18 cellular contexts compared by ENCODE assay signal in the genomic region with DNA sequence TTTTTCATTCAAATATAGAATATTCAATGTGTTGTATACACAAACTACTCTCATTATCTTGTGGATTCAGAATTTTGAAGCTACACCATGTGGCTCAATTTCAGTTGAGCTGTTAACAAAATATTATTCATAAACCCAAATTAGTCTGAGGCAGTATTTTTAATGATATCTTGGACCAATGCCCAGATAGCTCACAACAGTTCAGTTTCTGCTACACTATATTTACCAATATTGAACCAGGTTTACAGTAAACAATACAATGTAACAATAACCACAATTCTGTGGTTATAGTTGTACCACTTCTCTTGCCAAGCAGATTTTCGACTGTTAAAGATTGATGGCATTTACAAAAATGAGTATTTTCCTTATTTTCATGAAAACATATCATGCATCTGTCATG.
DNase-seq lines count a peak whose midpoint lies in the region; ATAC-seq, FAIRE-seq and TF ChIP-seq lines count a peak whose summit lies in the region.
"Had no signal": no experiment of that assay in that cellular context is flagged by ENCODE, and none has a peak within 500 bp of the region (broad histone marks: within the 10 kb centered on the region; RNA-seq: fewer than 3 reads in every experiment).

No MANE protein-coding gene starts in this region.

- no peaks in the 10 kb centered on the region for H3K9me3 ChIP-seq in A549

- FAIRE-seq in A549 (lab: Jason Lieb, UNC): peak; percentile 49

- no peak overlapping the region for H3K4me3 ChIP-seq in A549
- no peak overlapping the region for H3K4me3 ChIP-seq in KMS-11 (IDR thresholded peaks at IDR 0.05; ENCODE audit: insufficient read depth, low read depth, low read length)

- TF ChIP-seq EP300 in A549 (IDR thresholded peaks at IDR 0.05): no peak

- H3K27ac Mint-ChIP-seq in endothelial cell (ENCODE audit: unreplicated experiment): peak overlapping the region; percentile 93
- H3K27ac Mint-ChIP-seq: CD8-positive, alpha-beta memory T cell had no signal

- H3K9ac ChIP-seq in KMS-11: no peak overlapping the region

- 53% methylated on average over 1 of the region's 1 CpG for WGBS in A549 (ENCODE audit: missing lambda C conversion rate)

- H2AFZ ChIP-seq in KMS-11 (ENCODE audit: low read depth): no peak overlapping the region

- no peaks in the 10 kb centered on the region for H4K20me1 ChIP-seq in KMS-11 (ENCODE audit: insufficient read depth)

- H3K27me3 ChIP-seq in KMS-11 (ENCODE audit: insufficient read depth, low read depth): no peaks in the 10 kb centered on the region

- TF ChIP-seq CTCF in A549 (IDR thresholded peaks at IDR 0.05) (no peak), KMS-11 (conservative IDR thresholded peaks at IDR 0.05; ENCODE audit: low read depth, low read length) (no peak), endothelial cell (IDR thresholded peaks at IDR 0.05; ENCODE audit: unreplicated experiment) (no peak)

- peaks cover 3% of the 10 kb centered on the region for H3K27me3 Mint-ChIP-seq in endothelial cell (ENCODE audit: unreplicated experiment)
- H3K27me3 Mint-ChIP-seq: CD8-positive, alpha-beta memory T cell had no signal

- CTCF ChIA-PET in A549 (lab: Yijun Ruan, JAX): interaction anchor here (0.6 to 0.9 kb wide), 2 partner anchors 14 to 575 kb away, joined by 3 to 5 read pairs; no protein-coding TSS in a partner anchor

- ATAC-seq in A549 (no peak), HG02571 (IDR thresholded peaks at IDR 0.05; ENCODE audit: unreplicated experiment) (no peak), HG02870 (IDR thresholded peaks at IDR 0.05; ENCODE audit: unreplicated experiment) (no peak)
- ATAC-seq: PC-3 had no signal

- H3K27ac ChIP-seq in A549 (no peak overlapping the region), KMS-11 (no peak overlapping the region)
- H3K27ac ChIP-seq: C4-2B had no signal

- no peak overlapping the region for H3K4me3 Mint-ChIP-seq in endothelial cell (ENCODE audit: unreplicated experiment)
- H3K4me3 Mint-ChIP-seq: CD8-positive, alpha-beta memory T cell had no signal

- no peak for TF ChIP-seq POLR2A in A549 (IDR thresholded peaks at IDR 0.05; ENCODE audit: low read length)

- no peaks in the 10 kb centered on the region for H3K36me3 ChIP-seq in KMS-11 (ENCODE audit: insufficient read depth)

- peaks cover 52% of the 10 kb centered on the region; the same call in 1 of the 2 replicates for H3K79me2 ChIP-seq in KMS-11 (ENCODE audit: insufficient read depth, low read depth)

- H3K4me1 Mint-ChIP-seq in endothelial cell (ENCODE audit: unreplicated experiment): peaks cover 46% of the 10 kb centered on the region

- no peaks in the 10 kb centered on the region for H3K9me3 Mint-ChIP-seq in endothelial cell (ENCODE audit: unreplicated experiment)
- H3K9me3 Mint-ChIP-seq: CD8-positive, alpha-beta memory T cell had no signal

- POLR2A ChIA-PET in A549 (lab: Yijun Ruan, JAX): no interaction called here

- TF ChIP-seq RAD21 in A549 (conservative IDR thresholded peaks at IDR 0.05 in 1 of 2, IDR thresholded peaks at IDR 0.05 in 1 of 2): no peak

- H3K4me2 ChIP-seq in A549: no peak overlapping the region
- H3K4me2 ChIP-seq in KMS-11: peak overlapping the region; percentile 12; the same call in 1 of the 2 replicates

- intact Hi-C loops in cardiac septum (cut with DNase I): no loop called here

- DNase-seq in A549 (ENCODE audit: low read depth in 1 of 2, low spot score in 1 of 2) (no peak), NCI-H446 (lab: John Stamatoyannopoulos, UW) (peak; percentile 34 to 36), endothelial cell (ENCODE audit: low spot score) (no peak), cardiac septum (ENCODE audit: low spot score) (no peak)
- DNase-seq in activated effector memory CD4-positive, alpha-beta T cell treated with Interleukin-2 at 50 U/mL for 16 hours: no peak
- DNase-seq: CD8-positive, alpha-beta memory T cell; H7; KBM-7; NCI-H187; NCI-H2107; NCI-H510A treated with DMSO at 0.1 percent for 48 hours; NCI-H82; PC-3; Right ventricle myocardium superior had no signal

- H3K4me1 ChIP-seq in A549 (no peaks in the 10 kb centered on the region), KMS-11 (ENCODE audit: low read depth, poor library complexity, severe bottlenecking) (peaks cover 36% of the 10 kb centered on the region)

- peaks cover 18% of the 10 kb centered on the region for H3K36me3 Mint-ChIP-seq in endothelial cell (ENCODE audit: low read depth, unreplicated experiment)

TF ChIP-seq in A549, 52 proteins besides CTCF, POLR2A, EP300 and RAD21:
- TF ChIP-seq FOXS1 (CRISPR knock-in tag; IDR thresholded peaks at IDR 0.05) (no peak), CHD4 (IDR thresholded peaks at IDR 0.05; ENCODE audit: borderline replicate concordance) (no peak), RNF2 (IDR thresholded peaks at IDR 0.05; ENCODE audit: borderline replicate concordance, low read depth) (no peak), ZC3H11A (IDR thresholded peaks at IDR 0.05) (no peak)
- TF ChIP-seq, protein P1, sequence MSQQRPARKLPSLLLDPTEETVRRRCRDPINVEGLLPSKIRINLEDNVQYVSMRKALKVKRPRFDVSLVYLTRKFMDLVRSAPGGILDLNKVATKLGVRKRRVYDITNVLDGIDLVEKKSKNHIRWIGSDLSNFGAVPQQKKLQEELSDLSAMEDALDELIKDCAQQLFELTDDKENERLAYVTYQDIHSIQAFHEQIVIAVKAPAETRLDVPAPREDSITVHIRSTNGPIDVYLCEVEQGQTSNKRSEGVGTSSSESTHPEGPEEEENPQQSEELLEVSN (IDR thresholded peaks at IDR 0.05; ENCODE audit: borderline replicate concordance, low read depth): no peak

Comparison
In these comparisons a context has a peak if more than half of its experiments do, and no peak if none do; other contexts are left out.
1. DNase-seq: peak in NCI-H446 (2 of 2); none in A549 (0 of 2), endothelial cell (single experiment), activated effector memory CD4-positive, alpha-beta T cell treated with Interleukin-2 at 50 U/mL for 16 hours (single experiment) and cardiac septum (single experiment).